Comparison of ENCODE assay signal across 26 cellular contexts in the genomic region with DNA sequence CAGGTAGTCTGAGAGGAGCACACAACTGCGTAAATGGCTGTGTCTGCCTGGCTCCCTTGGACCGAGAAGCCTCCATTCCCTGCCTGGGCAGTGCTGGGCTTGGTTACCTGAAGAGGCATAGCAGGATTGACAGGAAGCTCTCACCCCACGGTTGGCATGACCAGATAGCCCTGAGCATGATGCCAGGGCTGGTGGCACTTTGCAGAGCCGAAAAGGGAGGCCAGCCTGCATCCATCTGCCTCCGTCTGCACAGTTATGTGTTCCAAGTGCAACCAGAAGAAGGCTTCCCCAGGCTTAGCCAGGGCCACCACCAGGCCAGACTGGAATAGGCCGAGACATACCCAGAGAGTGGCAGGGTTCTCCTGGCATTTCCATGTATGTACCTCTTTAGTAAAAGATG. TPM values are rescaled to one million over a fixed set of nuclear protein-coding genes. Genes with fewer than 3 reads are reported as not detected.
"Had no signal": no experiment of that assay in that cellular context is flagged by ENCODE, and none has a peak within 500 bp of the region (broad histone marks: within the 10 kb centered on the region; RNA-seq: fewer than 3 reads in every experiment).

No MANE protein-coding gene starts in this region.

- H3K36me3 Mint-ChIP-seq: activated naive CD4-positive, alpha-beta T cell treated with anti-CD3 and anti-CD28 coated beads, Interleukin-2, amount 50 U/mL, for 72 hours; type B pancreatic cell had no signal

- H3K4me3 Mint-ChIP-seq: activated CD4-positive, alpha-beta T cell treated with anti-CD3 and anti-CD28 coated beads for 36 hours; activated T-cell treated with anti-CD3 and anti-CD28 coated beads, Interleukin-2, amount 50 U/mL, for 24 hours; nephron progenitor cell; type B pancreatic cell had no signal

- H3K27ac ChIP-seq: gastroesophageal sphincter, hepatocyte, left ventricle myocardium inferior, pancreas, prostate gland, skin epidermis, vagina had no signal

- DNase-seq: activated CD4-positive, alpha-beta T cell treated with anti-CD3 and anti-CD28 coated beads for 36 hours; activated CD4-positive, alpha-beta T cell treated with anti-CD3 and anti-CD28 coated beads, Interleukin-2, amount 50 U/mL, for 48 hours; activated CD4-positive, CD25-positive, alpha-beta regulatory T cell; activated CD8-positive, alpha-beta memory T cell treated with anti-CD3 and anti-CD28 coated beads, Interleukin-2, amount 50 U/mL, for 48 hours; activated naive CD4-positive, alpha-beta T cell; activated T-cell treated with anti-CD3 and anti-CD28 coated beads, Interleukin-2, amount 50 U/mL, for 24 hours; effector memory CD4-positive, alpha-beta T cell; islet precursor cell; left ventricle myocardium inferior; nephron progenitor cell; pancreas; retina; stimulated activated CD4-positive, alpha-beta T cell treated with anti-CD3 and anti-CD28 coated beads, Interleukin-12 subunit alpha, Interleukin-12 subunit beta, amount 100 ng/mL, for 4 hours; stimulated activated CD4-positive, alpha-beta T cell treated with anti-CD3 and anti-CD28 coated beads, Interleukin-4, amount 100 ng/mL, for 1 hour; stimulated activated naive CD8-positive, alpha-beta T cell treated with anti-CD3 and anti-CD28 coated beads, Interleukin-15, Interleukin-2, amounts not matched to agents 100 U/mL and 50 U/mL, for 24 hours; T-helper 1 cell had no signal

- H3K27me3 ChIP-seq: gastroesophageal sphincter, hepatocyte, vagina had no signal

- H3K4me3 ChIP-seq: gastroesophageal sphincter, hepatocyte, left ventricle myocardium inferior, pancreas, prostate gland, skin epidermis, vagina had no signal

- ATAC-seq: activated CD4-positive, alpha-beta T cell treated with anti-CD3 and anti-CD28 coated beads for 36 hours; activated naive CD4-positive, alpha-beta T cell treated with anti-CD3 and anti-CD28 coated beads, Interleukin-2, amount 50 U/mL, for 72 hours; gastroesophageal sphincter; pancreas; sciatic nerve; stimulated activated naive CD8-positive, alpha-beta T cell treated with anti-CD3 and anti-CD28 coated beads, Interleukin-15, Interleukin-2, amounts not matched to agents 100 U/mL and 50 U/mL, for 24 hours had no signal

- H3K9me3 Mint-ChIP-seq: activated T-cell treated with anti-CD3 and anti-CD28 coated beads, Interleukin-2, amount 50 U/mL, for 24 hours; nephron progenitor cell; type B pancreatic cell had no signal

- H3K9me3 ChIP-seq: gastroesophageal sphincter, left ventricle myocardium inferior, pancreas, prostate gland, vagina had no signal

- H3K36me3 ChIP-seq: gastroesophageal sphincter, left ventricle myocardium inferior, pancreas, prostate gland, vagina had no signal

- H3K27me3 Mint-ChIP-seq: activated CD4-positive, alpha-beta T cell treated with anti-CD3 and anti-CD28 coated beads for 36 hours; activated T-cell treated with anti-CD3 and anti-CD28 coated beads, Interleukin-2, amount 50 U/mL, for 24 hours; type B pancreatic cell had no signal

- H3K27ac Mint-ChIP-seq: activated CD4-positive, alpha-beta T cell treated with anti-CD3 and anti-CD28 coated beads for 36 hours; activated naive CD4-positive, alpha-beta T cell treated with anti-CD3 and anti-CD28 coated beads, Interleukin-2, amount 50 U/mL, for 72 hours; nephron progenitor cell; type B pancreatic cell had no signal

- H3K4me1 ChIP-seq: pancreas, prostate gland, vagina had no signal

RNA-seq across cellular contexts. Expression of a gene that starts 36.6 kb away (rescaled TPM):
- total RNA-seq: dermis microvascular lymphatic vessel endothelial cell, lung microvascular endothelial cell had no signal
